9 cellular contexts compared by ENCODE assay signal in genomic region chr12:114476159-114476558, GRCh38.
DNase-seq lines count a peak whose midpoint lies in the region; ATAC-seq and TF ChIP-seq lines count a peak whose summit lies in the region.
"Had no signal": no experiment of that assay in that cellular context is flagged by ENCODE, and none has a peak within 500 bp of the region (broad histone marks: within the 10 kb centered on the region; RNA-seq: fewer than 3 reads in every experiment).

No MANE protein-coding gene starts in this region.

- no peak overlapping the region for H2BK5ac ChIP-seq in H9 (ENCODE audit: insufficient read length, low read length)

- no peak overlapping the region for H3K4me2 ChIP-seq in H9 (ENCODE audit: insufficient read depth, insufficient read length, low read length)

- no peak overlapping the region for H2BK12ac ChIP-seq in H9 (ENCODE audit: insufficient read length, low read depth, low read length)

- no CpG with 5 or more reads among the region's 2 CpGs for WGBS in H9 (ENCODE audit: extremely low coverage, insufficient read length, low lambda C conversion rate)

- no peak overlapping the region for H3K23ac ChIP-seq in H9 (ENCODE audit: insufficient read length, low read depth, low read length)

- H3K36me3 Mint-ChIP-seq in H9 (ENCODE audit: insufficient read depth in 1 of 3, low read depth in 3 of 3) = no peaks in the 10 kb centered on the region
- peaks cover 0 to 8% (median 0%) of the 10 kb centered on the region in 3 donors for H3K36me3 Mint-ChIP-seq in naive thymus-derived CD8-positive, alpha-beta T cell

- no peaks in the 10 kb centered on the region for H4K20me1 ChIP-seq in H9 (ENCODE audit: control insufficient read depth, insufficient read depth, insufficient read length)

- peak; percentile 32 for DNase-seq in A172 (ENCODE audit: low spot score)
- DNase-seq in H9 = no peak
- DNase-seq in left cardiac atrium = no peak
- DNase-seq in activated gamma-delta T cell (lab: John Stamatoyannopoulos, UW) = no peak
- no peak for DNase-seq in naive thymus-derived CD8-positive, alpha-beta T cell
- DNase-seq: COR-L47 had no signal

- no peak overlapping the region for H2BK120ac ChIP-seq in H9 (ENCODE audit: low read depth, low read length, poor library complexity, severe bottlenecking)

- no peak overlapping the region for H4K5ac ChIP-seq in H9 (ENCODE audit: insufficient read length, low read depth, low read length)

- POLR2A ChIA-PET in naive thymus-derived CD8-positive, alpha-beta T cell (lab: Charles Lee) = no interaction called here

- no peaks in the 10 kb centered on the region; a peak in 1 of 5 replicates for H3K9me3 Mint-ChIP-seq in H9
- H3K9me3 Mint-ChIP-seq in naive thymus-derived CD8-positive, alpha-beta T cell = peaks cover 0 to 8% (median 0%) of the 10 kb centered on the region in 9 donors

- H3K18ac ChIP-seq in H9 (ENCODE audit: insufficient read length, low read depth, low read length) = no peak overlapping the region

- no peak overlapping the region for H3T11ph ChIP-seq in H9 (ENCODE audit: low read length)

- peaks cover 13 to 19% of the 10 kb centered on the region in 2 experiments for H3K4me1 Mint-ChIP-seq in H9
- peaks cover 7 to 15% (median 9%) of the 10 kb centered on the region in 4 donors for H3K4me1 Mint-ChIP-seq in naive thymus-derived CD8-positive, alpha-beta T cell

- ATAC-seq in SK-N-SH treated with all-trans-retinoic acid at 6 μM for 48 hours = peak; percentile 58; the same call in 2 of the 3 replicates
- peak; percentile 59 to 60 for ATAC-seq in left cardiac atrium
- ATAC-seq in HG03442 (IDR thresholded peaks at IDR 0.05; ENCODE audit: unreplicated experiment) = no peak
- ATAC-seq in HG03520 (IDR thresholded peaks at IDR 0.05; ENCODE audit: unreplicated experiment) = no peak
- no peak for ATAC-seq in naive thymus-derived CD8-positive, alpha-beta T cell

- peak; percentile 64 for TF ChIP-seq CTCF in H9 (conservative IDR thresholded peaks at IDR 0.05)

- no peak overlapping the region for H3K4me3 Mint-ChIP-seq in H9
- H3K4me3 Mint-ChIP-seq in naive thymus-derived CD8-positive, alpha-beta T cell = no peak overlapping the region

- H3K27ac ChIP-seq in H9 (ENCODE audit: insufficient read length, low read depth, low read length) = no peak overlapping the region

- no peak overlapping the region for H2BK15ac ChIP-seq in H9 (ENCODE audit: low read depth, low read length)

- H3K9ac ChIP-seq in H9 (ENCODE audit: extremely low read depth, insufficient read length, low read length) = no peak overlapping the region

- H3K14ac ChIP-seq in H9 (ENCODE audit: insufficient read depth, low read length) = no peak overlapping the region

- no peak overlapping the region for H4K8ac ChIP-seq in H9 (replicated peaks; ENCODE audit: insufficient read length, low read depth, low read length)

- no peak overlapping the region for H4K91ac ChIP-seq in H9 (ENCODE audit: insufficient read length, low read depth, low read length)

- no peak overlapping the region for H2BK20ac ChIP-seq in H9 (ENCODE audit: low read depth, low read length, poor library complexity, severe bottlenecking)

- H3K4me1 ChIP-seq in H9 (ENCODE audit: insufficient read depth, low read length) = no peaks in the 10 kb centered on the region; the same call in none of the 2 replicates

- no peak overlapping the region for H3K56ac ChIP-seq in H9 (ENCODE audit: insufficient read length, low read depth, low read length)

- H3K79me1 ChIP-seq in H9 (ENCODE audit: insufficient read depth, low read depth, low read length, poor library complexity, severe bottlenecking) = no peaks in the 10 kb centered on the region

- no peaks in the 10 kb centered on the region for H3K79me2 ChIP-seq in H9 (ENCODE audit: insufficient read depth, low read length)

- H2AK5ac ChIP-seq in H9 (ENCODE audit: insufficient read length, low read length) = no peak overlapping the region

- peaks cover 87% of the 10 kb centered on the region for H3K27me3 Mint-ChIP-seq in H9 (ENCODE audit: low read depth)
- peaks cover 32 to 58% (median 46%) of the 10 kb centered on the region in 5 donors for H3K27me3 Mint-ChIP-seq in naive thymus-derived CD8-positive, alpha-beta T cell

- intact Hi-C loops in left cardiac atrium (cut with DNase I) = loop anchor here in 1 of 2 donors (10.0 kb wide), 1 partner anchor 71 kb away; the partner anchor contains the start of gene TBX5

- H2AFZ ChIP-seq in H9 (ENCODE audit: low read length) = no peak overlapping the region

- H3K9me3 ChIP-seq in H9 (ENCODE audit: control insufficient read depth, low read depth, low read length) = no peaks in the 10 kb centered on the region

- H3K4ac ChIP-seq in H9 (ENCODE audit: low read depth, low read length) = no peak overlapping the region

- H3K27me3 ChIP-seq in H9 (ENCODE audit: insufficient read depth, low read length) = peaks cover 19% of the 10 kb centered on the region

- H3K23me2 ChIP-seq in H9 (ENCODE audit: insufficient read length, low read depth, low read length, poor library complexity, severe bottlenecking) = peaks cover 14% of the 10 kb centered on the region

- H3K27ac Mint-ChIP-seq in H9 = no peak overlapping the region
- no peak overlapping the region for H3K27ac Mint-ChIP-seq in naive thymus-derived CD8-positive, alpha-beta T cell

TF ChIP-seq in SK-N-SH treated with all-trans-retinoic acid at 6 μM for 48 hours, 23 proteins besides CTCF, POLR2A, EP300 and RAD21 (continues in another document):
- TF ChIP-seq, protein P1, sequence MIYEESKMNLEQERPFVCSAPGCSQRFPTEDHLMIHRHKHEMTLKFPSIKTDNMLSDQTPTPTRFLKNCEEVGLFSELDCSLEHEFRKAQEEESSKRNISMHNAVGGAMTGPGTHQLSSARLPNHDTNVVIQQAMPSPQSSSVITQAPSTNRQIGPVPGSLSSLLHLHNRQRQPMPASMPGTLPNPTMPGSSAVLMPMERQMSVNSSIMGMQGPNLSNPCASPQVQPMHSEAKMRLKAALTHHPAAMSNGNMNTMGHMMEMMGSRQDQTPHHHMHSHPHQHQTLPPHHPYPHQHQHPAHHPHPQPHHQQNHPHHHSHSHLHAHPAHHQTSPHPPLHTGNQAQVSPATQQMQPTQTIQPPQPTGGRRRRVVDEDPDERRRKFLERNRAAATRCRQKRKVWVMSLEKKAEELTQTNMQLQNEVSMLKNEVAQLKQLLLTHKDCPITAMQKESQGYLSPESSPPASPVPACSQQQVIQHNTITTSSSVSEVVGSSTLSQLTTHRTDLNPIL (CRISPR knock-in tag; IDR thresholded peaks at IDR 0.05; ENCODE audit: low read depth) = no peak
- no peak for TF ChIP-seq POU6F1 (CRISPR knock-in tag; IDR thresholded peaks at IDR 0.05; ENCODE audit: borderline replicate concordance, low read depth)
- no peak for TF ChIP-seq ZNF70 (CRISPR knock-in tag; IDR thresholded peaks at IDR 0.05)
- TF ChIP-seq ZFP30 (CRISPR knock-in tag; IDR thresholded peaks at IDR 0.05) = no peak
- no peak for TF ChIP-seq CSDC2 (CRISPR knock-in tag; IDR thresholded peaks at IDR 0.05)
- TF ChIP-seq ZFP3 (CRISPR knock-in tag; IDR thresholded peaks at IDR 0.05) = no peak
- no peak for TF ChIP-seq SNAI2 (CRISPR knock-in tag; IDR thresholded peaks at IDR 0.05)
- TF ChIP-seq ZC3H10 (CRISPR knock-in tag; IDR thresholded peaks at IDR 0.05) = no peak
- no peak for TF ChIP-seq TSHZ2 (CRISPR knock-in tag; IDR thresholded peaks at IDR 0.05)
- TF ChIP-seq CSRNP3 (CRISPR knock-in tag; IDR thresholded peaks at IDR 0.05) = no peak

Comparison
In these comparisons a context has a peak if more than half of its experiments do, and no peak if none do; other contexts are left out.
1. ATAC-seq: peak in SK-N-SH treated with all-trans-retinoic acid at 6 μM for 48 hours (single experiment) and left cardiac atrium (2 of 2); none in HG03442 (single experiment), HG03520 (single experiment) and naive thymus-derived CD8-positive, alpha-beta T cell (0 of 2).